In genomic region chr5:96487859-96488258, GRCh38 we compare ENCODE assay signal across 1 cellular context.
TF ChIP-seq lines count a peak whose summit lies in the region.

No MANE protein-coding gene starts in this region.

TF ChIP-seq in A549, 52 proteins besides CTCF, POLR2A, EP300 and RAD21:
- TF ChIP-seq MAZ (IDR thresholded peaks at IDR 0.05; ENCODE audit: borderline replicate concordance, low read depth, low read length) (no peak), HOXB13 (CRISPR knock-in tag; IDR thresholded peaks at IDR 0.05; ENCODE audit: low read depth) (no peak), NPAS2 (CRISPR knock-in tag; IDR thresholded peaks at IDR 0.05; ENCODE audit: borderline replicate concordance) (no peak), HDAC2 (IDR thresholded peaks at IDR 0.05) (no peak), RNF2 (IDR thresholded peaks at IDR 0.05; ENCODE audit: borderline replicate concordance, low read depth) (no peak), E2F6 (IDR thresholded peaks at IDR 0.05; ENCODE audit: borderline replicate concordance, low read depth) (no peak), ELK1 (IDR thresholded peaks at IDR 0.05; ENCODE audit: low read depth, low read length) (no peak), MAX (IDR thresholded peaks at IDR 0.05) (no peak), SMC3 (IDR thresholded peaks at IDR 0.05) (no peak), NR3C1 (IDR thresholded peaks at IDR 0.05) (no peak), KDM1A (IDR thresholded peaks at IDR 0.05; ENCODE audit: low read depth) (no peak), ESRRA (IDR thresholded peaks at IDR 0.05; ENCODE audit: borderline replicate concordance, low read length) (no peak), CEBPB (IDR thresholded peaks at IDR 0.05) (no peak), KDM5A (IDR thresholded peaks at IDR 0.05) (no peak), RFX5 (IDR thresholded peaks at IDR 0.05) (no peak), ATOH8 (CRISPR knock-in tag; IDR thresholded peaks at IDR 0.05; ENCODE audit: low read depth) (no peak), CBX2 (IDR thresholded peaks at IDR 0.05; ENCODE audit: borderline replicate concordance, low read depth) (no peak), SREBF2 (IDR thresholded peaks at IDR 0.05) (no peak)
- TF ChIP-seq, protein P1, sequence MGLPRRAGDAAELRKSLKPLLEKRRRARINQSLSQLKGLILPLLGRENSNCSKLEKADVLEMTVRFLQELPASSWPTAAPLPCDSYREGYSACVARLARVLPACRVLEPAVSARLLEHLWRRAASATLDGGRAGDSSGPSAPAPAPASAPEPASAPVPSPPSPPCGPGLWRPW (IDR thresholded peaks at IDR 0.05) = no peak
